In the genomic region with DNA sequence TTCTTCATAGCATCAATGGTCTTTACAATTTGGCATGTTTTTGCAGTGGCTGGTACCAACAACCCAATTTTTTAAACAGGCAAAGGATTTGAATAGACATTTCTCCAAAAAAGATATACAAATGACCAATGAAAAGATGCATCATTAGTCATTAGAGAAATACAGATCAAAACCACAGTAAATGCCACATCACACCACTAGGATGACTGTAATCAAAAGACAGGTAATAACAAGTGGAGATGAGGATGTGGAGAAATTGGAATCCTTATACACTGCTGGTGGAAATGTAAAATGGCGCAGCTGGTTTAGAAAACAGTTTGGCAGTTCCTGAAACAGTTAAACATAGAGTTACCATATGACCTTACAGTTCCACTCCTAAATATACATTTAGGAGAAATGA, we compare ENCODE assay signal across 21 cellular contexts. TPM values are rescaled to one million over a fixed set of nuclear protein-coding genes. Genes with fewer than 3 reads are reported as not detected.
A peak's percentile ranks its signal among the peaks of the same experiment; 100 is the strongest.
DNase-seq lines count a peak whose midpoint lies in the region; ATAC-seq, FAIRE-seq and TF ChIP-seq lines count a peak whose summit lies in the region.
"Had no signal": no experiment of that assay in that cellular context is flagged by ENCODE, and none has a peak within 500 bp of the region (broad histone marks: within the 10 kb centered on the region; RNA-seq: fewer than 3 reads in every experiment).

No MANE protein-coding gene starts in this region.

- no peaks in the 10 kb centered on the region for H3K9me2 ChIP-seq in hepatocyte (replicated peaks; ENCODE audit: insufficient read depth)

- TF ChIP-seq CTCF in HFFc6 (IDR thresholded peaks at IDR 0.05) (peak; percentile 44), bronchial epithelial cell (IDR thresholded peaks at IDR 0.05; ENCODE audit: insufficient read depth, low read length, severe bottlenecking) (peak; percentile 6), glutamatergic neuron (IDR thresholded peaks at IDR 0.05; ENCODE audit: partially characterized antibody, unreplicated experiment) (peak; percentile 26), hepatocyte (IDR thresholded peaks at IDR 0.05; ENCODE audit: poor library complexity) (no peak)

- no peak overlapping the region for H3K4me2 ChIP-seq in hepatocyte
- H3K4me2 ChIP-seq: GM23338 had no signal

- H3K27ac Mint-ChIP-seq in HFFc6 (no peak overlapping the region), glutamatergic neuron (ENCODE audit: unreplicated experiment) (peak overlapping the region; percentile 92)
- H3K27ac Mint-ChIP-seq: CD4-positive, CD25-positive, alpha-beta regulatory T cell; GM23338 had no signal

- H3K79me2 ChIP-seq in hepatocyte, result no peaks in the 10 kb centered on the region

- no peak overlapping the region for H3K4me3 Mint-ChIP-seq in HFFc6
- peak overlapping the region; percentile 42 for H3K4me3 Mint-ChIP-seq in glutamatergic neuron (ENCODE audit: unreplicated experiment)
- H3K4me3 Mint-ChIP-seq: CD4-positive, CD25-positive, alpha-beta regulatory T cell; GM23338 had no signal

- H3K36me3 Mint-ChIP-seq in HFFc6 (ENCODE audit: low read depth) (peaks cover 5% of the 10 kb centered on the region; the same call in 1 of the 2 replicates), glutamatergic neuron (ENCODE audit: unreplicated experiment) (peaks cover 3% of the 10 kb centered on the region)

- WGBS in hepatocyte (ENCODE audit: low lambda C conversion rate, missing lambda C conversion rate), result 100% methylated on average over 1 of the region's 1 CpG

- peak; percentile 24 for DNase-seq in ELR (ENCODE audit: low read depth)
- no peak for DNase-seq in HFFc6
- DNase-seq in bronchial epithelial cell (ENCODE audit: low read depth), result peak; percentile 88
- DNase-seq in glutamatergic neuron, result no peak
- no peak for DNase-seq in hepatocyte (ENCODE audit: low spot score)
- no peak for DNase-seq in NCI-H2227 (lab: John Stamatoyannopoulos, UW; ENCODE audit: unreplicated experiment)
- DNase-seq: BE2C; Caco-2; CD4-positive, CD25-positive, alpha-beta regulatory T cell; DMS153; KBM-7; MV-4-11; NCI-H187 treated with DMSO at 0.1 percent for 48 hours; NCI-H446 treated with DMSO at 0.1 percent for 48 hours; Right ventricle myocardium superior had no signal

- H3K4me1 ChIP-seq in hepatocyte (ENCODE audit: insufficient read depth), result no peaks in the 10 kb centered on the region

- H3K36me3 ChIP-seq in bronchial epithelial cell (ENCODE audit: control insufficient read depth, insufficient read depth, low read length) (no peaks in the 10 kb centered on the region), hepatocyte (replicated peaks; ENCODE audit: insufficient read depth, low read depth) (no peaks in the 10 kb centered on the region)
- H3K36me3 ChIP-seq: BE2C had no signal

- H2AFZ ChIP-seq in hepatocyte, result no peak overlapping the region
- H2AFZ ChIP-seq: GM23338 had no signal

- no peaks in the 10 kb centered on the region for H3K9me3 ChIP-seq in hepatocyte (ENCODE audit: low read depth)
- H3K9me3 ChIP-seq: BE2C, Caco-2 had no signal

- H3K27me3 Mint-ChIP-seq in HFFc6 (ENCODE audit: insufficient read depth) (peaks cover 1% of the 10 kb centered on the region), glutamatergic neuron (ENCODE audit: unreplicated experiment) (peaks cover 8% of the 10 kb centered on the region)
- H3K27me3 Mint-ChIP-seq: CD4-positive, CD25-positive, alpha-beta regulatory T cell had no signal

- H3K27ac ChIP-seq in hepatocyte, result no peak overlapping the region

- H3K4me3 ChIP-seq in bronchial epithelial cell (ENCODE audit: low read depth, low read length), result no peak overlapping the region
- no peak overlapping the region for H3K4me3 ChIP-seq in hepatocyte
- H3K4me3 ChIP-seq: GM23338 had no signal

- H3K4me1 Mint-ChIP-seq in HFFc6 (ENCODE audit: low read depth) (0 out of 2 replicates have a peak, but pooled peaks cover under 1% of the 10 kb centered on the region), glutamatergic neuron (ENCODE audit: low read depth, unreplicated experiment) (peaks cover 27% of the 10 kb centered on the region)

- FAIRE-seq in bronchial epithelial cell (lab: Jason Lieb, UNC), result no peak
- FAIRE-seq: A204.1, HepG2, RCC 7860 had no signal

- H3K27me3 ChIP-seq in bronchial epithelial cell (ENCODE audit: control insufficient read depth, insufficient read depth, low read length) (no peaks in the 10 kb centered on the region), hepatocyte (no peaks in the 10 kb centered on the region)
- H3K27me3 ChIP-seq: BE2C had no signal

- H3K9me3 Mint-ChIP-seq in HFFc6 (no peaks in the 10 kb centered on the region), glutamatergic neuron (ENCODE audit: unreplicated experiment) (peaks cover 10% of the 10 kb centered on the region)

- no peaks in the 10 kb centered on the region for H4K20me1 ChIP-seq in hepatocyte (ENCODE audit: insufficient read depth, poor library complexity, severe bottlenecking)

- ATAC-seq in HG03175 (IDR thresholded peaks at IDR 0.05; ENCODE audit: unreplicated experiment) (no peak), GM21515 (IDR thresholded peaks at IDR 0.05; ENCODE audit: unreplicated experiment) (no peak)
- ATAC-seq: GM23338, HepG2 had no signal

RNA-seq across cellular contexts. Expression of gene TGFB3, which starts 55.4 kb away (rescaled TPM):
- 1 to 10 TPM; 4.4 to 9.3 (median 5.0) TPM for total RNA-seq in HFFc6 (2021; fragmentation: NEBNext Ultra II Directional; extraction: Animal tissue kit (Norgen Biotek cat#: 25700))
- total RNA-seq in bronchial epithelial cell, result 1.3 and 1.5 TPM in 2 replicates
- total RNA-seq in glutamatergic neuron (ENCODE audit: unreplicated experiment), result 55.7 TPM
- total RNA-seq in hepatocyte, result 26.2 and 30.5 TPM in 2 replicates
- polyA plus RNA-seq in hepatocyte, result 23.1 and 26.0 TPM in 2 replicates

RNA-seq across cellular contexts. Expression of gene IFT43, which starts 59.1 kb away (rescaled TPM):
- total RNA-seq in HFFc6 (2021; fragmentation: NEBNext Ultra II Directional; extraction: Animal tissue kit (Norgen Biotek cat#: 25700)), result 10 to 100 TPM; 27.1 to 33.4 (median 29.3) TPM
- total RNA-seq in bronchial epithelial cell (24.0 and 49.0 TPM in 2 replicates), glutamatergic neuron (ENCODE audit: unreplicated experiment) (30.2 TPM), hepatocyte (28.3 and 31.9 TPM in 2 replicates)
- 43.2 and 50.9 TPM in 2 replicates for polyA plus RNA-seq in hepatocyte

Comparison
In these comparisons a context has a peak if more than half of its experiments do, and no peak if none do; other contexts are left out.
1. DNase-seq: peak in ELR (single experiment) and bronchial epithelial cell (single experiment); none in HFFc6 (single experiment), glutamatergic neuron (single experiment), hepatocyte (single experiment) and NCI-H2227 (single experiment).